Comparison of ENCODE assay signal across 8 cellular contexts in genomic region chr1:179129702-179130473, GRCh38. TPM values are rescaled to one million over a fixed set of nuclear protein-coding genes. Genes with fewer than 3 reads are reported as not detected.
DNase-seq lines count a peak whose midpoint lies in the region; ATAC-seq and TF ChIP-seq lines count a peak whose summit lies in the region.

No MANE protein-coding gene starts in this region.

- H3K36me3 ChIP-seq in sigmoid colon, result peaks cover 0 to 21% (median 0%) of the 10 kb centered on the region in 4 donors

- peaks cover 0 to 25% (median 5%) of the 10 kb centered on the region in 4 donors for H3K4me1 ChIP-seq in sigmoid colon

- intact Hi-C loops in sigmoid colon (cut with DNase I), result loop anchor here (5.0 kb wide), 1 partner anchor 97 kb away; the partner anchor contains the start of gene ABL2

- no peak for TF ChIP-seq CTCF in sigmoid colon (IDR thresholded peaks at IDR 0.05)

- peak; percentile 70 for DNase-seq in ELR (ENCODE audit: low read depth)
- peak; percentile 58 for DNase-seq in HT1080 (ENCODE audit: low read depth)
- peak; percentile 18 for DNase-seq in activated CD4-positive, alpha-beta T cell treated with anti-CD3 and anti-CD28 coated beads for 48 hours
- no peak for DNase-seq in sigmoid colon
- DNase-seq in 8988T, result no peak
- no peak for DNase-seq in DMS 273 (lab: John Stamatoyannopoulos, UW; ENCODE audit: unreplicated experiment)

- ATAC-seq in GM21515 (IDR thresholded peaks at IDR 0.05; ENCODE audit: unreplicated experiment) (peak; percentile 98), esophagus mucosa (peak; percentile 82)

- TF ChIP-seq EP300 in sigmoid colon (IDR thresholded peaks at IDR 0.05), result no peak

- WGBS in sigmoid colon, 2 donors, result 75 to 78% methylated on average over 10 of the region's 10 CpGs

- peak overlapping the region; percentile 10 to 35 (median 25) for H3K4me3 ChIP-seq in sigmoid colon

- no peaks in the 10 kb centered on the region for H3K27me3 ChIP-seq in sigmoid colon

- no peaks in the 10 kb centered on the region for H3K9me3 ChIP-seq in sigmoid colon

- peak overlapping the region; percentile 35 to 68 (median 66) for H3K27ac ChIP-seq in sigmoid colon

- no peak for TF ChIP-seq POLR2A in sigmoid colon (IDR thresholded peaks at IDR 0.05)

RNA-seq across cellular contexts. Expression of gene TOR3A, which starts 48.0 kb away (rescaled TPM):
- 48.2 and 94.6 TPM in 2 replicates for total RNA-seq in HT1080 (2014; rRNA removed; shearing (Covaris generic))
- polyA plus RNA-seq in HT1080 (2015; cell fraction: cytosol; rRNA removed), result 56.0 and 62.2 TPM in 2 replicates
- polyA plus RNA-seq in HT1080 (2015; cell fraction: nucleus; rRNA removed), result 44.3 and 45.9 TPM in 2 replicates
- total RNA-seq in esophagus mucosa (13.4 TPM), sigmoid colon (10 to 100 TPM; 38.8 to 53.5 (median 39.9) TPM)
- polyA plus RNA-seq in sigmoid colon, result 10 to 100 TPM in 2 of 3 donors, 1 to 10 TPM in 1; 8.3 to 37.1 (median 12.0) TPM

Comparison
In these comparisons a context has a peak if more than half of its experiments do, and no peak if none do; other contexts are left out.
1. DNase-seq: peak in ELR (single experiment), HT1080 (single experiment) and activated CD4-positive, alpha-beta T cell treated with anti-CD3 and anti-CD28 coated beads for 48 hours (single experiment); none in sigmoid colon (single experiment), 8988T (single experiment) and DMS 273 (single experiment).